ENCODE assay signal across 8 cellular contexts in the genomic region with DNA sequence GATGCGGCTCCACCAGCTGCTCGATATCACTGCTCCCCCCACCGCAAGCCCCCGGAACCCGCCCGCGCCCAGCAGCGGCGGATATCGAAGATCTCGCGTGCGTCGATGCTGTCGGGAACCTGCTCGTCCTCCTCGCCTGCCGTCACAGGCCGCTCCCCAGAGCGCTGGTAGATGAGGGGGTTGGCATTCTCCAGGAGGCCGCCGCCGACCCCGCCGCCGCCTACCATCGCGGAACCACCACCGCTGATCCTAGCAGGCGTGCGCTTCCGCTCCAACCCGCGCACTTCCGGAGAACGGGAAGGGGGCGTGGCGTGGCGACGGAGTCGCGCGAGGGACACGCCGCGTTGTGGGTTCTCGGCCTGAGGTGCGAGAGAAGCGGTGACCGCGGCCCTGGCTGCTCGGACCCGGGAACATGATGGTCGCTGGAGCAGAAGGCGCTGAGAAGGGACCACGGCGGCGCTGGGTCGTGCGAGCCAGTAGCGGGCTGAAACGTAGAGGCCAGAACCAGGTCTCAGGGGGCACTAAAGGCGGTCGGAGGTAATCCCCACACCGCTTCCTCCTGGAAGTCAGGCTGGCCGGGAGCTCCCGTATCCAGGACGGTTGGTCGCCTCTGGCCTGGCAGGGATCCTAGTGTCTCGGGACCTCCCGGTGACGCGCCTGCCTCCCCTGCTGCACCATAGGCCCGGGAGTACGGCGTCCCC. TPM values are rescaled to one million over a fixed set of nuclear protein-coding genes. Genes with fewer than 3 reads are reported as not detected.
A peak's percentile ranks its signal among the peaks of the same experiment; 100 is the strongest.
DNase-seq lines count a peak whose midpoint lies in the region; ATAC-seq and TF ChIP-seq lines count a peak whose summit lies in the region.

Gene CIAO2B, minus strand, starts transcription at position 265 of the 701 bp plus-strand sequence. Its CDS starts 38 bp downstream, at position 227.

- peaks cover 17% of the 10 kb centered on the region for H3K4me1 ChIP-seq in parathyroid adenoma
- H3K4me1 ChIP-seq in thyroid gland, result peaks cover 21 to 25% of the 10 kb centered on the region in 2 donors

- peak within 1 kb of the TSS; percentile 92 for H2AFZ ChIP-seq in parathyroid adenoma

- TF ChIP-seq CTCF in GM10248 (IDR thresholded peaks at IDR 0.05; ENCODE audit: control extremely low read depth, extremely low read depth, low read depth, missing control alignments) (no peak), HFF-Myc (IDR thresholded peaks at IDR 0.05; ENCODE audit: low read depth, low read length, missing control alignments) (no peak), parathyroid adenoma (IDR thresholded peaks at IDR 0.05) (no peak), thyroid gland (IDR thresholded peaks at IDR 0.05) (no peak)

- H3K9me3 ChIP-seq in parathyroid adenoma (ENCODE audit: control insufficient read depth, low read length), result no peaks in the 10 kb centered on the region
- no peaks in the 10 kb centered on the region for H3K9me3 ChIP-seq in thyroid gland

- H3K27me3 ChIP-seq in parathyroid adenoma (ENCODE audit: control insufficient read depth, insufficient read depth, low read length) (no peaks in the 10 kb centered on the region), thyroid gland (no peaks in the 10 kb centered on the region)

- WGBS in thyroid gland, 2 donors, result 1% methylated on average over 13 to 15 of the region's 76 CpGs

- peak within 1 kb of the TSS; percentile 100 for H3K4me2 ChIP-seq in parathyroid adenoma (ENCODE audit: low read length)

- DNase-seq in GM10248 (ENCODE audit: extremely low spot score) (peak; percentile 93), HFF-Myc (ENCODE audit: extremely low read depth, low read depth) (peak; percentile 39), NAMALWA (ENCODE audit: low spot score) (peak; percentile 84), SW480 (ENCODE audit: low spot score) (peak; percentile 70), Right ventricle myocardium inferior (ENCODE audit: missing footprints) (peak; percentile 96), thyroid gland (peak; percentile 86 to 90)
- DNase-seq in activated naive CD8-positive, alpha-beta T cell treated with anti-CD3 and anti-CD28 coated beads, Interleukin-2, amount 50 U/mL, for 16 hours (ENCODE audit: low read depth, low spot score), result peak; percentile 72

- peak in 1 of 2 donors; percentile 82 for TF ChIP-seq POLR2A in thyroid gland (IDR thresholded peaks at IDR 0.05)

- POLR2A ChIA-PET in GM10248 (lab: Yijun Ruan, JAX), result interaction anchor here (0.7 kb wide), 1 partner anchor 54 kb away, joined by 3 read pairs; the partner anchor contains the start of gene PDP2

- H3K36me3 ChIP-seq in parathyroid adenoma (ENCODE audit: control insufficient read depth, insufficient read depth, low read length) (no peaks in the 10 kb centered on the region), thyroid gland (peaks cover 5 to 10% of the 10 kb centered on the region in 2 donors)

- intact Hi-C loops in Right ventricle myocardium inferior (cut with DNase I) (no loop called here), thyroid gland (cut with DNase I) (no loop called here)

- H3K27ac ChIP-seq in parathyroid adenoma (peak within 1 kb of the TSS; percentile 98), thyroid gland (peak within 1 kb of the TSS; percentile 88 to 94 (median 94))

- CTCF ChIA-PET in GM10248 (lab: Yijun Ruan, JAX), result interaction anchor here (0.8 to 1.3 kb wide), 3 partner anchors 19 to 66 kb away, joined by 3 read pairs; no protein-coding TSS in a partner anchor

- H3K9ac ChIP-seq in parathyroid adenoma, result peak within 1 kb of the TSS; percentile 98

- ATAC-seq in Right ventricle myocardium inferior, result peak; percentile 84

- H3K79me2 ChIP-seq in parathyroid adenoma, result peaks cover 13% of the 10 kb centered on the region

- H3K4me3 ChIP-seq in HFF-Myc (replicated peaks; ENCODE audit: low read depth, low read length) (peak within 1 kb of the TSS; percentile 94), parathyroid adenoma (ENCODE audit: low read depth, low read length) (peak within 1 kb of the TSS; percentile 99), thyroid gland (replicated peaks in 1 of 3) (peak within 1 kb of the TSS; percentile 81 to 94 (median 93))

RNA-seq across cellular contexts. Expression of gene CIAO2B, which starts in this region (rescaled TPM):
- total RNA-seq in Right ventricle myocardium inferior, result 127 TPM
- 100 to 1,000 TPM in 1 of 4 donors, 10 to 100 TPM in 3; 29.4 to 113 (median 48.3) TPM for total RNA-seq in thyroid gland

Comparison
In these comparisons a context has a peak if more than half of its experiments do, and no peak if none do; other contexts are left out.
1. Peak in every context shown above with its lines: DNase-seq, ATAC-seq, H3K4me3 ChIP-seq and H3K27ac ChIP-seq.
2. DNase-seq: peak in every context shown above with its lines; median percentile 96 in Right ventricle myocardium inferior; 93 in GM10248; 88 in thyroid gland; 84 in NAMALWA; 72 in activated naive CD8-positive, alpha-beta T cell treated with anti-CD3 and anti-CD28 coated beads, Interleukin-2, amount 50 U/mL, for 16 hours; 70 in SW480; 39 in HFF-Myc.